1 cellular context compared by ENCODE assay signal in the genomic region with DNA sequence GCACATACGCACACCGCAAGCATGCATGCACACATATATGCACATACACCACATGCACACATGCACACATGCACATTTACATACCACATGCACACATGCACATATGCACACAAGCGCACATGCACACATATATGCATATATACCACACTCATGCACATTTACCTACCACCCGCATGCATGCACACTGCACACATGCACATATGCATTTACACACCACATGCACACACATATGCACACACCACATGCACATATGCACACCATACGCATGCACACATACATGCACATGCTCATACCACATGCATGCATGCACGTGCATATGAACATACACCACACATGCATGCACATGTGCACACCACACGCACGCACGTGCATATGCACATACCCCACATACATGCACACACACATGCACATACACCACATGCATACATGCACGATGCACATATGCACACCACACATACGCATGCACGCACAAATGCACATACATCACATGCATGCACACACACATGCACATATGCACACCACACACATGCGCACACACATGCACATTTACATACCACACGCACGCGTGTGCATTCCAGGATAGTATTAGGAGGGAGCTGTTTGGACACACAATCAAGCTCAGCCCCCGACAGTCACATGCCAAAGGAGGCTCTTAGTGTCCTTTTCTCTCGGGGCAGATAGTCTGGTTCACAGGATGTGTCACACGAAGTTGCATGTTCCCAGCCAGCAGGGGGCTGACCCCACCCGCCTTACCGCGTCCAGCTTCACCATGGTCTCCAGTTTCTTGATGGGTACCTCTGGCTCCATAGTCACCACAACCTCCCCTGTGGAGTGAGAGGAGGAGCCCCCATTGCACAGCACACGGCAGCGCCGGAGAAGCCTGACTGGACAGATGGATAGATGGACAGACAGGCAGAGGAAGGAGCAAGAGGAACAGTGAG.
TF ChIP-seq lines count a peak whose summit lies in the region.

No MANE protein-coding gene starts in this region.

TF ChIP-seq in HCT116, 20 proteins besides CTCF, POLR2A, EP300 and RAD21 (continued from another document):
- TF ChIP-seq, protein P1, sequence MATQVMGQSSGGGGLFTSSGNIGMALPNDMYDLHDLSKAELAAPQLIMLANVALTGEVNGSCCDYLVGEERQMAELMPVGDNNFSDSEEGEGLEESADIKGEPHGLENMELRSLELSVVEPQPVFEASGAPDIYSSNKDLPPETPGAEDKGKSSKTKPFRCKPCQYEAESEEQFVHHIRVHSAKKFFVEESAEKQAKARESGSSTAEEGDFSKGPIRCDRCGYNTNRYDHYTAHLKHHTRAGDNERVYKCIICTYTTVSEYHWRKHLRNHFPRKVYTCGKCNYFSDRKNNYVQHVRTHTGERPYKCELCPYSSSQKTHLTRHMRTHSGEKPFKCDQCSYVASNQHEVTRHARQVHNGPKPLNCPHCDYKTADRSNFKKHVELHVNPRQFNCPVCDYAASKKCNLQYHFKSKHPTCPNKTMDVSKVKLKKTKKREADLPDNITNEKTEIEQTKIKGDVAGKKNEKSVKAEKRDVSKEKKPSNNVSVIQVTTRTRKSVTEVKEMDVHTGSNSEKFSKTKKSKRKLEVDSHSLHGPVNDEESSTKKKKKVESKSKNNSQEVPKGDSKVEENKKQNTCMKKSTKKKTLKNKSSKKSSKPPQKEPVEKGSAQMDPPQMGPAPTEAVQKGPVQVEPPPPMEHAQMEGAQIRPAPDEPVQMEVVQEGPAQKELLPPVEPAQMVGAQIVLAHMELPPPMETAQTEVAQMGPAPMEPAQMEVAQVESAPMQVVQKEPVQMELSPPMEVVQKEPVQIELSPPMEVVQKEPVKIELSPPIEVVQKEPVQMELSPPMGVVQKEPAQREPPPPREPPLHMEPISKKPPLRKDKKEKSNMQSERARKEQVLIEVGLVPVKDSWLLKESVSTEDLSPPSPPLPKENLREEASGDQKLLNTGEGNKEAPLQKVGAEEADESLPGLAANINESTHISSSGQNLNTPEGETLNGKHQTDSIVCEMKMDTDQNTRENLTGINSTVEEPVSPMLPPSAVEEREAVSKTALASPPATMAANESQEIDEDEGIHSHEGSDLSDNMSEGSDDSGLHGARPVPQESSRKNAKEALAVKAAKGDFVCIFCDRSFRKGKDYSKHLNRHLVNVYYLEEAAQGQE (IDR thresholded peaks at IDR 0.05; ENCODE audit: low read depth): no peak
- TF ChIP-seq YY1 (IDR thresholded peaks at IDR 0.05; ENCODE audit: extremely low read depth, insufficient replicate concordance, low read depth, low read length) (no peak), SIN3A (IDR thresholded peaks at IDR 0.05; ENCODE audit: low read depth) (no peak), FOSL1 (IDR thresholded peaks at IDR 0.05; ENCODE audit: low read depth) (no peak), ZNF274 (IDR thresholded peaks at IDR 0.05; ENCODE audit: low read depth, low read length) (no peak), SRF (IDR thresholded peaks at IDR 0.05; ENCODE audit: low read depth) (no peak), CEBPB (IDR thresholded peaks at IDR 0.05; ENCODE audit: low read depth) (no peak), JUND (IDR thresholded peaks at IDR 0.05) (no peak), EGR1 (IDR thresholded peaks at IDR 0.05; ENCODE audit: low read depth) (no peak)
- TF ChIP-seq, protein P2, sequence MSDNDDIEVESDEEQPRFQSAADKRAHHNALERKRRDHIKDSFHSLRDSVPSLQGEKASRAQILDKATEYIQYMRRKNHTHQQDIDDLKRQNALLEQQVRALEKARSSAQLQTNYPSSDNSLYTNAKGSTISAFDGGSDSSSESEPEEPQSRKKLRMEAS (IDR thresholded peaks at IDR 0.05): no peak
